10 cellular contexts compared by ENCODE assay signal in the genomic region with DNA sequence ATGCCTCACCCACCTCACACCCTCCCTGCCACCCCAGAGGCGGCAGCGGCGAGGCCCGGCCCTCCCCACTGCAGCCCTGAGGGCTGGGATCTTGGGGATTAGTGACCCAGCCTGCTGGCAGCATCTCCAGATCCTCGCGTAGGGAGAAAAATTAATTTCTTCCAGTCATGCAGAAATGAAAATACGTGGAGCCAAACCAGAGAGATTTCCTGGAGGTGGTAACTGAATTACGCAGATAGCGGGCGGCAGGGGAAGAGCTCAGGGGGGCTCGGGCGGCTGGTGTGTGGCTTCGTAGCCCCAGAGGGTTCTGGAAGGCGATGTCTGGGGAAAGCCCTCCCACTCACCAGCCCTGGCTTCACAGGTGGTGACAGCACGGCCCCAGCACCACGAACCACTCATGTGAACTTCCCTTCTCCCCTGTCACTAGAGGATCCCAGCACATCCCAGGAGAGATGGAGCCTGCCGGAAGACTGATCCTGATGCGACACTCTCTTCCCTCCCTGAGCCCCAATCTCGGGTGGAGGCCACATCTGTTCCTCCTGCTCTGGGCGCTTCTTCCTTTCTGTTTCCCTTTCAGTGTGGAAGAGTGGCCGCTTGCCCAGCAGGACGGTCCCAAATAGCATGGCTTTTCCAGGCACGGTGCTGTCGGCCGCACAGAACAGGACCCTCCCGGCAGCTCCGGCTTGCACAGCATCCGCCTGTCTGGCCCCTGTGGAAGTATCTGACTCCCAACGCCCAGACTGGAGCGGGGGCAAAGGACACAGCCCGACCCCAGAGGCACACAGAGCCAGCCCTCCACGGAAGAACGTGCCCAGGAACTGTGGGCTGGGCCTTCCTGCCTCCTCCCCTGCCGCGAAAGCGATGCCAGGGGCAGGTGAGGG. TPM values are rescaled to one million over a fixed set of nuclear protein-coding genes. Genes with fewer than 3 reads are reported as not detected.
A peak's percentile ranks its signal among the peaks of the same experiment; 100 is the strongest.
DNase-seq lines count a peak whose midpoint lies in the region; ATAC-seq and TF ChIP-seq lines count a peak whose summit lies in the region.
"Had no signal": no experiment of that assay in that cellular context is flagged by ENCODE, and none has a peak within 500 bp of the region (broad histone marks: within the 10 kb centered on the region; RNA-seq: fewer than 3 reads in every experiment).

No MANE protein-coding gene starts in this region.

- DNase-seq in GM23248: peak; percentile 15
- no peak for DNase-seq in mesenchymal stem cell
- DNase-seq in thyroid gland: peak in 1 of 2 donors; percentile 15
- DNase-seq in Ammon's horn (ENCODE audit: low spot score): no peak
- DNase-seq in H7: no peak
- DNase-seq: activated naive CD4-positive, alpha-beta T cell had no signal

- no peak overlapping the region for H3K27ac ChIP-seq in GM23248
- peak overlapping the region; percentile 62 for H3K27ac ChIP-seq in angular gyrus (ENCODE audit: low read depth, low read length)
- H3K27ac ChIP-seq in mesenchymal stem cell (ENCODE audit: low read length, poor library complexity, severe bottlenecking): no peak overlapping the region
- peak overlapping the region in 2 of 3 donors; percentile 18 to 46 for H3K27ac ChIP-seq in thyroid gland
- H3K27ac ChIP-seq: KMS-11, SJSA1 had no signal

- H3K9me2 ChIP-seq in GM23248 (ENCODE audit: insufficient read depth): no peaks in the 10 kb centered on the region

- H2AFZ ChIP-seq in GM23248: no peak overlapping the region
- no peak overlapping the region for H2AFZ ChIP-seq in mesenchymal stem cell (ENCODE audit: low read depth, low read length)

- H3K36me3 ChIP-seq in GM23248 (ENCODE audit: low read depth) (no peaks in the 10 kb centered on the region), mesenchymal stem cell (ENCODE audit: control insufficient read depth in 1 of 2, insufficient read depth in 2 of 2, low read depth in 1 of 2, low read length in 2 of 2) (peaks cover 0 to 2% of the 10 kb centered on the region in 2 experiments), thyroid gland (no peaks in the 10 kb centered on the region), H7 (replicated peaks; ENCODE audit: control insufficient read depth, insufficient read depth, low read length) (no peaks in the 10 kb centered on the region)
- H3K36me3 ChIP-seq: SJSA1 had no signal

- no peak overlapping the region for H2BK12ac ChIP-seq in mesenchymal stem cell (ENCODE audit: low read length in 2 of 2)

- H3K9ac ChIP-seq in GM23248: no peak overlapping the region
- peak overlapping the region; percentile 36 for H3K9ac ChIP-seq in mesenchymal stem cell (ENCODE audit: low read length)
- H3K9ac ChIP-seq: KMS-11 had no signal

- no peak overlapping the region for H4K91ac ChIP-seq in mesenchymal stem cell (ENCODE audit: low read length)

- no peaks in the 10 kb centered on the region for H3F3A ChIP-seq in GM23248 (ENCODE audit: insufficient read depth)

- H2BK15ac ChIP-seq in mesenchymal stem cell (ENCODE audit: low read depth, poor library complexity, severe bottlenecking): no peak overlapping the region

- no peak for TF ChIP-seq CTCF in thyroid gland (IDR thresholded peaks at IDR 0.05)

- H3K4ac ChIP-seq in mesenchymal stem cell (ENCODE audit: low read depth in 1 of 2, low read length in 2 of 2): no peak overlapping the region

- in situ Hi-C loops in GM23248 (cut with MboI): no loop called here

- H4K8ac ChIP-seq in mesenchymal stem cell (ENCODE audit: low read length): no peak overlapping the region

- no peak overlapping the region for H2BK5ac ChIP-seq in mesenchymal stem cell (ENCODE audit: low read depth, low read length, poor library complexity, severe bottlenecking)

- no peaks in the 10 kb centered on the region for H3K79me1 ChIP-seq in mesenchymal stem cell (replicated peaks; ENCODE audit: low read length, poor library complexity, severe bottlenecking)

- no peak for ATAC-seq in GM19035 (IDR thresholded peaks at IDR 0.05; ENCODE audit: unreplicated experiment)

- no peaks in the 10 kb centered on the region for H3K79me2 ChIP-seq in GM23248 (ENCODE audit: insufficient read depth)

- no peak for TF ChIP-seq POLR2A in thyroid gland (IDR thresholded peaks at IDR 0.05)

- 17 to 19% methylated on average over 36 of the region's 36 CpGs for WGBS in GM23248 (ENCODE audit: low coverage in 1 of 2, low lambda C conversion rate in 2 of 2, missing lambda C conversion rate in 2 of 2), 2 experiments
- WGBS in mesenchymal stem cell: 81% methylated on average over 36 of the region's 36 CpGs
- WGBS in thyroid gland, 2 donors: 47 to 67% methylated on average over 32 to 35 of the region's 36 CpGs

- H3K4me2 ChIP-seq in GM23248 (ENCODE audit: unreplicated experiment) (no peak overlapping the region), mesenchymal stem cell (ENCODE audit: low read length, poor library complexity, severe bottlenecking) (no peak overlapping the region)
- H3K4me2 ChIP-seq: KMS-11 had no signal

- H3K14ac ChIP-seq in mesenchymal stem cell (ENCODE audit: low read length in 2 of 2): no peak overlapping the region

- no peak overlapping the region for H2BK120ac ChIP-seq in mesenchymal stem cell (ENCODE audit: low read depth, low read length)

- H3K4me3 ChIP-seq in GM23248 (no peak overlapping the region), mesenchymal stem cell (ENCODE audit: insufficient read depth in 1 of 2, low read depth in 1 of 2, low read length in 2 of 2) (peak overlapping the region in 1 of 2 experiments; percentile 73), thyroid gland (replicated peaks in 1 of 3) (peak overlapping the region in 1 of 3 donors; percentile 43), H7 (ENCODE audit: insufficient read depth, low read depth, low read length) (no peak overlapping the region)
- H3K4me3 ChIP-seq: SJSA1 had no signal

- no peak overlapping the region for H3K23ac ChIP-seq in mesenchymal stem cell (ENCODE audit: low read length in 2 of 2)

- H3K9me3 ChIP-seq in GM23248 (ENCODE audit: low read depth) (no peaks in the 10 kb centered on the region), mesenchymal stem cell (ENCODE audit: control insufficient read depth, low read length) (no peaks in the 10 kb centered on the region), thyroid gland (no peaks in the 10 kb centered on the region)
- H3K9me3 ChIP-seq: SJSA1 had no signal

- no peak overlapping the region for H3K18ac ChIP-seq in mesenchymal stem cell (ENCODE audit: low read depth in 1 of 2, low read length in 2 of 2)

- peaks cover 68% of the 10 kb centered on the region for H3K27me3 ChIP-seq in GM23248 (replicated peaks; ENCODE audit: insufficient read depth)
- H3K27me3 ChIP-seq in mesenchymal stem cell (ENCODE audit: control insufficient read depth in 1 of 2, insufficient read depth in 1 of 2, low read length in 2 of 2): peaks cover 71 to 85% of the 10 kb centered on the region in 2 experiments
- no peaks in the 10 kb centered on the region for H3K27me3 ChIP-seq in thyroid gland
- peaks cover 23% of the 10 kb centered on the region for H3K27me3 ChIP-seq in H7 (ENCODE audit: control insufficient read depth, insufficient read depth, low read length)

- H2AK5ac ChIP-seq in mesenchymal stem cell (ENCODE audit: low read length, severe bottlenecking): no peak overlapping the region

- H3K4me1 ChIP-seq in GM23248 (ENCODE audit: insufficient read depth) (no peaks in the 10 kb centered on the region), mesenchymal stem cell (ENCODE audit: control insufficient read depth, insufficient read depth, low read depth, low read length) (peaks cover 12% of the 10 kb centered on the region), thyroid gland (peaks cover 0 to 35% of the 10 kb centered on the region in 2 donors)
- H3K4me1 ChIP-seq: SJSA1 had no signal

- intact Hi-C loops in thyroid gland (cut with DNase I): loop anchor here (10.0 kb wide), 1 partner anchor 276 kb away; the partner anchor contains the start of gene ZNF778

- H4K20me1 ChIP-seq in GM23248 (ENCODE audit: insufficient read depth): no peaks in the 10 kb centered on the region

RNA-seq across cellular contexts. Expression of gene CBFA2T3, which starts 37.8 kb away (rescaled TPM):
- not detected in 2 replicates for total RNA-seq in GM23248 (2014; rRNA removed; shearing (Covaris generic))
- polyA plus RNA-seq in GM23248 (2016; fragmentation: Nextera tagmentation; extraction: Ambion mirVana): 0.08 TPM in 1 of 2 replicates, not detected in the other
- 0.03 TPM for polyA plus RNA-seq in mesenchymal stem cell (2013, experiment 1 of 2)
- 0.03 TPM for polyA plus RNA-seq in mesenchymal stem cell (2013, experiment 2 of 2)
- total RNA-seq in thyroid gland: 1 to 10 TPM; 1.3 to 3.8 (median 2.6) TPM
- total RNA-seq in H7 (2014; rRNA removed; shearing (Covaris generic)): 0.35 TPM in 1 of 2 replicates, not detected in the other
- total RNA-seq: SJSA1 had no signal

Comparison
In these comparisons a context has a peak if more than half of its experiments do, and no peak if none do; other contexts are left out.
1. H3K27ac ChIP-seq: peak in angular gyrus (single experiment) and thyroid gland (2 of 3); none in GM23248 (single experiment) and mesenchymal stem cell (single experiment).